Comparison of ENCODE assay signal across 36 cellular contexts in genomic region chr17:17456251-17456650, GRCh38. TPM values are rescaled to one million over a fixed set of nuclear protein-coding genes. Genes with fewer than 3 reads are reported as not detected.
"Had no signal": no experiment of that assay in that cellular context is flagged by ENCODE, and none has a peak within 500 bp of the region (broad histone marks: within the 10 kb centered on the region; RNA-seq: fewer than 3 reads in every experiment).

No MANE protein-coding gene starts in this region.

- H3K36me3 ChIP-seq: MG63 had no signal

- H3K27me3 ChIP-seq: MG63 had no signal

- DNase-seq: Karpas-422, Kasumi-1, KG1, MG63, MM.1S, MV-4-11, NCI-H1048, NCI-H1092, NCI-H1092 treated with DMSO at 0.1 percent for 48 hours, NCI-H1105, NCI-H1105 treated with DMSO at 0.1 percent for 48 hours, NCI-H1417, NCI-H1417 treated with DMSO at 0.1 percent for 48 hours, NCI-H1436, NCI-H1436 treated with DMSO at 0.1 percent for 48 hours, NCI-H146, NCI-H1694, NCI-H1694 treated with DMSO at 0.1 percent for 48 hours, NCI-H187, NCI-H187 treated with DMSO at 0.1 percent for 48 hours, NCI-H1930, NCI-H2029, NCI-H2029 treated with DMSO at 0.1 percent for 48 hours, NCI-H2081, NCI-H2081 treated with DMSO at 0.1 percent for 48 hours, NCI-H2107, NCI-H2171 treated with DMSO at 0.1 percent for 48 hours, NCI-H2227 treated with DMSO at 0.1 percent for 48 hours, NCI-H226, NCI-H345, NCI-H446, NCI-H446 treated with DMSO at 0.1 percent for 48 hours, NCI-H510A, NCI-H510A treated with DMSO at 0.1 percent for 48 hours had no signal

- H3K9ac ChIP-seq: KMS-11 had no signal

- H3K27ac ChIP-seq: KMS-11 had no signal

- H3K4me3 ChIP-seq: MG63 had no signal

- H3K9me3 ChIP-seq: MG63 had no signal

- H3K4me2 ChIP-seq: KMS-11 had no signal

RNA-seq across cellular contexts. Expression of gene RASD1, which starts 39.9 kb away (rescaled TPM):
- total RNA-seq: LHCN-M2 had no signal
